11 cellular contexts compared by ENCODE assay signal in genomic region chr2:44247924-44248323, GRCh38. TPM values are rescaled to one million over a fixed set of nuclear protein-coding genes. Genes with fewer than 3 reads are reported as not detected.
A peak's percentile ranks its signal among the peaks of the same experiment; 100 is the strongest.
DNase-seq lines count a peak whose midpoint lies in the region; ATAC-seq and TF ChIP-seq lines count a peak whose summit lies in the region.
"Had no signal": no experiment of that assay in that cellular context is flagged by ENCODE, and none has a peak within 500 bp of the region (broad histone marks: within the 10 kb centered on the region; RNA-seq: fewer than 3 reads in every experiment).

No MANE protein-coding gene starts in this region.

- CTCF ChIA-PET in activated CD8-positive, alpha-beta T cell treated with anti-CD3 and anti-CD28 coated beads, Interleukin-2, amount 10 ng/mL, durations not matched to agents 7 days and 5 days (lab: Charles Lee) = interaction anchor here (0.9 kb wide), 1 partner anchor 91 kb away, joined by 3 read pairs; no protein-coding TSS in a partner anchor

- H3K27ac ChIP-seq in neutrophil = peak overlapping the region; percentile 13

- no peaks in the 10 kb centered on the region for H3K36me3 ChIP-seq in neutrophil

- no peak overlapping the region for H3K4me3 ChIP-seq in neutrophil (ENCODE audit: low read depth in 1 of 2, low read length in 1 of 2)

- ATAC-seq in activated CD8-positive, alpha-beta T cell treated with anti-CD3 and anti-CD28 coated beads, Interleukin-2, amount 10 ng/mL, durations not matched to agents 7 days and 5 days = peak; percentile 39
- no peak for ATAC-seq in activated CD4-positive, CD25-positive, alpha-beta regulatory T cell treated with anti-CD3 and anti-CD28 coated beads, Interleukin-2, amount 50 U/mL, for 24 hours
- no peak for ATAC-seq in HG03175 (IDR thresholded peaks at IDR 0.05; ENCODE audit: unreplicated experiment)

- TF ChIP-seq CTCF in neutrophil (IDR thresholded peaks at IDR 0.05) = no peak

- peaks cover 2% of the 10 kb centered on the region for H3K36me3 Mint-ChIP-seq in activated CD8-positive, alpha-beta T cell treated with anti-CD3 and anti-CD28 coated beads, Interleukin-2, amount 10 ng/mL, durations not matched to agents 7 days and 5 days (ENCODE audit: low read depth)

- POLR2A ChIA-PET in activated CD8-positive, alpha-beta T cell treated with anti-CD3 and anti-CD28 coated beads, Interleukin-2, amount 10 ng/mL, durations not matched to agents 7 days and 5 days (lab: Charles Lee) = no interaction called here

- no peak overlapping the region for H3K27ac Mint-ChIP-seq in activated CD8-positive, alpha-beta T cell treated with anti-CD3 and anti-CD28 coated beads, Interleukin-2, amount 10 ng/mL, durations not matched to agents 7 days and 5 days
- H3K27ac Mint-ChIP-seq: memory B cell had no signal

- peaks cover 4% of the 10 kb centered on the region for H3K9me3 Mint-ChIP-seq in activated CD8-positive, alpha-beta T cell treated with anti-CD3 and anti-CD28 coated beads, Interleukin-2, amount 10 ng/mL, durations not matched to agents 7 days and 5 days (ENCODE audit: insufficient read depth)

- peaks cover 46 to 47% of the 10 kb centered on the region in 2 experiments for H3K4me1 ChIP-seq in neutrophil (ENCODE audit: control insufficient read depth in 1 of 2, insufficient read depth in 1 of 2, low read depth in 1 of 2, low read length in 1 of 2)

- no peak overlapping the region for H3K4me3 Mint-ChIP-seq in activated CD8-positive, alpha-beta T cell treated with anti-CD3 and anti-CD28 coated beads, Interleukin-2, amount 10 ng/mL, durations not matched to agents 7 days and 5 days
- H3K4me3 Mint-ChIP-seq: memory B cell had no signal

- DNase-seq in ELR (ENCODE audit: low read depth) (peak; percentile 47), HT1080 (ENCODE audit: low read depth) (peak; percentile 44)
- DNase-seq in activated CD8-positive, alpha-beta T cell treated with anti-CD3 and anti-CD28 coated beads, Interleukin-2, amount 10 ng/mL, durations not matched to agents 7 days and 5 days = no peak
- no peak for DNase-seq in activated CD4-positive, CD25-positive, alpha-beta regulatory T cell treated with anti-CD3 and anti-CD28 coated beads, Interleukin-2, amount 50 U/mL, for 72 hours
- DNase-seq: NCI-H2107, SW 1271 had no signal

- H3K9me3 ChIP-seq in neutrophil = no peaks in the 10 kb centered on the region

- no peaks in the 10 kb centered on the region for H3K27me3 ChIP-seq in neutrophil

- H3K4me1 Mint-ChIP-seq in activated CD8-positive, alpha-beta T cell treated with anti-CD3 and anti-CD28 coated beads, Interleukin-2, amount 10 ng/mL, durations not matched to agents 7 days and 5 days (ENCODE audit: low read depth) = peaks cover 7% of the 10 kb centered on the region

- peaks cover 5% of the 10 kb centered on the region for H3K27me3 Mint-ChIP-seq in activated CD8-positive, alpha-beta T cell treated with anti-CD3 and anti-CD28 coated beads, Interleukin-2, amount 10 ng/mL, durations not matched to agents 7 days and 5 days (ENCODE audit: low read depth)

RNA-seq across cellular contexts. Expression of gene SLC3A1, which starts 27.4 kb away (rescaled TPM):
- total RNA-seq in HT1080 (2014; rRNA removed; shearing (Covaris generic)) = not detected in 2 replicates
- 0.05 TPM in 1 of 2 replicates, not detected in the other for polyA plus RNA-seq in HT1080 (2015; cell fraction: cytosol; rRNA removed)
- polyA plus RNA-seq in HT1080 (2015; cell fraction: nucleus; rRNA removed) = 0.06 TPM in 2 replicates
- not detected for total RNA-seq in activated CD8-positive, alpha-beta T cell treated with anti-CD3 and anti-CD28 coated beads, Interleukin-2, amount 10 ng/mL, durations not matched to agents 7 days and 5 days
- total RNA-seq: MCF 10A had no signal

Comparison
In these comparisons a context has a peak if more than half of its experiments do, and no peak if none do; other contexts are left out.
1. DNase-seq: peak in ELR (single experiment) and HT1080 (single experiment); none in activated CD8-positive, alpha-beta T cell treated with anti-CD3 and anti-CD28 coated beads, Interleukin-2, amount 10 ng/mL, durations not matched to agents 7 days and 5 days (single experiment) and activated CD4-positive, CD25-positive, alpha-beta regulatory T cell treated with anti-CD3 and anti-CD28 coated beads, Interleukin-2, amount 50 U/mL, for 72 hours (single experiment).